Comparison of ENCODE assay signal across 2 cellular contexts in genomic region chr20:63752411-63753101, GRCh38.
TF ChIP-seq lines count a peak whose summit lies in the region.

No MANE protein-coding gene starts in this region.

TF ChIP-seq in GM12891, 5 proteins besides CTCF, POLR2A, EP300 and RAD21:
- TF ChIP-seq POLR2AphosphoS5 (IDR thresholded peaks at IDR 0.05; ENCODE audit: low read depth, low read length) (no peak), SPI1 (IDR thresholded peaks at IDR 0.05; ENCODE audit: low read depth, low read length) (no peak), TAF1 (IDR thresholded peaks at IDR 0.05; ENCODE audit: low read depth, low read length) (no peak), POU2F2 (IDR thresholded peaks at IDR 0.05; ENCODE audit: low read depth, low read length) (no peak), PAX5 (IDR thresholded peaks at IDR 0.05; ENCODE audit: insufficient read depth, low read length, severe bottlenecking) (no peak)
TF ChIP-seq in GM12891: peak in this region for 0.

TF ChIP-seq in HepG2, 621 proteins besides CTCF, POLR2A, EP300 and RAD21 (continues in another document):
- no peak for TF ChIP-seq ZNF333 (CRISPR knock-in tag; IDR thresholded peaks at IDR 0.05; ENCODE audit: borderline replicate concordance)
- TF ChIP-seq AFF4 (CRISPR knock-in tag; IDR thresholded peaks at IDR 0.05) = no peak
- TF ChIP-seq ZNF564 (CRISPR knock-in tag; IDR thresholded peaks at IDR 0.05) = no peak
- no peak for TF ChIP-seq NAIF1 (CRISPR knock-in tag; IDR thresholded peaks at IDR 0.05; ENCODE audit: borderline replicate concordance)
- TF ChIP-seq ATRX (CRISPR knock-in tag; IDR thresholded peaks at IDR 0.05; ENCODE audit: borderline replicate concordance) = no peak
- 0 out of 2 replicates have a peak, but pooled peaks have one; percentile 33 for TF ChIP-seq MTA1 (CRISPR knock-in tag; IDR thresholded peaks at IDR 0.05; ENCODE audit: borderline replicate concordance)
- no peak for TF ChIP-seq GABPA (IDR thresholded peaks at IDR 0.05; ENCODE audit: low read depth, low read length)
- no peak for TF ChIP-seq GABPA (CRISPR knock-in tag; IDR thresholded peaks at IDR 0.05; ENCODE audit: low read depth)
- no peak for TF ChIP-seq ZNF180 (CRISPR knock-in tag; IDR thresholded peaks at IDR 0.05; ENCODE audit: borderline replicate concordance, low read depth)
- no peak for TF ChIP-seq GZF1 (CRISPR knock-in tag; IDR thresholded peaks at IDR 0.05)
- no peak for TF ChIP-seq THAP8 (CRISPR knock-in tag; IDR thresholded peaks at IDR 0.05; ENCODE audit: borderline replicate concordance)
- no peak for TF ChIP-seq ZMAT3 (CRISPR knock-in tag; conservative IDR thresholded peaks at IDR 0.05)
- no peak for TF ChIP-seq MAZ (IDR thresholded peaks at IDR 0.05; ENCODE audit: borderline replicate concordance, low read depth, low read length)
- TF ChIP-seq MAZ (CRISPR knock-in tag; IDR thresholded peaks at IDR 0.05; ENCODE audit: low read depth) = no peak
- no peak for TF ChIP-seq TGIF2 (CRISPR knock-in tag; IDR thresholded peaks at IDR 0.05)
- TF ChIP-seq ZNF543 (CRISPR knock-in tag; IDR thresholded peaks at IDR 0.05) = no peak
- no peak for TF ChIP-seq KLF12 (CRISPR knock-in tag; IDR thresholded peaks at IDR 0.05; ENCODE audit: borderline replicate concordance)
- no peak for TF ChIP-seq MEIS2 (CRISPR knock-in tag; IDR thresholded peaks at IDR 0.05)
- TF ChIP-seq, protein P1, sequence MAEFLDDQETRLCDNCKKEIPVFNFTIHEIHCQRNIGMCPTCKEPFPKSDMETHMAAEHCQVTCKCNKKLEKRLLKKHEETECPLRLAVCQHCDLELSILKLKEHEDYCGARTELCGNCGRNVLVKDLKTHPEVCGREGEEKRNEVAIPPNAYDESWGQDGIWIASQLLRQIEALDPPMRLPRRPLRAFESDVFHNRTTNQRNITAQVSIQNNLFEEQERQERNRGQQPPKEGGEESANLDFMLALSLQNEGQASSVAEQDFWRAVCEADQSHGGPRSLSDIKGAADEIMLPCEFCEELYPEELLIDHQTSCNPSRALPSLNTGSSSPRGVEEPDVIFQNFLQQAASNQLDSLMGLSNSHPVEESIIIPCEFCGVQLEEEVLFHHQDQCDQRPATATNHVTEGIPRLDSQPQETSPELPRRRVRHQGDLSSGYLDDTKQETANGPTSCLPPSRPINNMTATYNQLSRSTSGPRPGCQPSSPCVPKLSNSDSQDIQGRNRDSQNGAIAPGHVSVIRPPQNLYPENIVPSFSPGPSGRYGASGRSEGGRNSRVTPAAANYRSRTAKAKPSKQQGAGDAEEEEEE (CRISPR knock-in tag; IDR thresholded peaks at IDR 0.05; ENCODE audit: borderline replicate concordance) = no peak
- no peak for TF ChIP-seq NR1H2 (CRISPR knock-in tag; IDR thresholded peaks at IDR 0.05; ENCODE audit: borderline replicate concordance, low read depth)
- TF ChIP-seq ZBTB40 (IDR thresholded peaks at IDR 0.05) = no peak
- 0 out of 2 replicates have a peak, but pooled peaks have one; percentile 9 for TF ChIP-seq ZBTB40 (CRISPR knock-in tag; IDR thresholded peaks at IDR 0.05)
- TF ChIP-seq ZNF263 (CRISPR knock-in tag; IDR thresholded peaks at IDR 0.05) = no peak
- no peak for TF ChIP-seq PITX1 (CRISPR knock-in tag; IDR thresholded peaks at IDR 0.05)
- TF ChIP-seq ZSCAN21 (CRISPR knock-in tag; IDR thresholded peaks at IDR 0.05; ENCODE audit: borderline replicate concordance) = no peak
- no peak for TF ChIP-seq ZNF317 (CRISPR knock-in tag; IDR thresholded peaks at IDR 0.05)
- no peak for TF ChIP-seq REL (CRISPR knock-in tag; conservative IDR thresholded peaks at IDR 0.05)
- TF ChIP-seq ZSCAN31 (CRISPR knock-in tag; IDR thresholded peaks at IDR 0.05; ENCODE audit: low read depth) = no peak
- TF ChIP-seq FOXO4 (CRISPR knock-in tag; conservative IDR thresholded peaks at IDR 0.05) = no peak
- no peak for TF ChIP-seq SKI (IDR thresholded peaks at IDR 0.05; ENCODE audit: partially characterized antibody)
- no peak for TF ChIP-seq PREB (CRISPR knock-in tag; IDR thresholded peaks at IDR 0.05)
- TF ChIP-seq MXI1 (IDR thresholded peaks at IDR 0.05; ENCODE audit: borderline replicate concordance, low read depth, low read length) = no peak
- TF ChIP-seq SMYD3 (CRISPR knock-in tag; IDR thresholded peaks at IDR 0.05) = no peak
- no peak for TF ChIP-seq ARNT (IDR thresholded peaks at IDR 0.05)
- no peak for TF ChIP-seq SIX1 (CRISPR knock-in tag; IDR thresholded peaks at IDR 0.05; ENCODE audit: borderline replicate concordance)
- no peak for TF ChIP-seq GATA4 (IDR thresholded peaks at IDR 0.05; ENCODE audit: borderline replicate concordance, low read depth)
- no peak for TF ChIP-seq SRF (IDR thresholded peaks at IDR 0.05; ENCODE audit: low read depth, low read length)
- no peak for TF ChIP-seq U2AF1 (optimal IDR thresholded peaks at IDR 0.05; ENCODE audit: low read depth, low read length)
- TF ChIP-seq, protein P2, sequence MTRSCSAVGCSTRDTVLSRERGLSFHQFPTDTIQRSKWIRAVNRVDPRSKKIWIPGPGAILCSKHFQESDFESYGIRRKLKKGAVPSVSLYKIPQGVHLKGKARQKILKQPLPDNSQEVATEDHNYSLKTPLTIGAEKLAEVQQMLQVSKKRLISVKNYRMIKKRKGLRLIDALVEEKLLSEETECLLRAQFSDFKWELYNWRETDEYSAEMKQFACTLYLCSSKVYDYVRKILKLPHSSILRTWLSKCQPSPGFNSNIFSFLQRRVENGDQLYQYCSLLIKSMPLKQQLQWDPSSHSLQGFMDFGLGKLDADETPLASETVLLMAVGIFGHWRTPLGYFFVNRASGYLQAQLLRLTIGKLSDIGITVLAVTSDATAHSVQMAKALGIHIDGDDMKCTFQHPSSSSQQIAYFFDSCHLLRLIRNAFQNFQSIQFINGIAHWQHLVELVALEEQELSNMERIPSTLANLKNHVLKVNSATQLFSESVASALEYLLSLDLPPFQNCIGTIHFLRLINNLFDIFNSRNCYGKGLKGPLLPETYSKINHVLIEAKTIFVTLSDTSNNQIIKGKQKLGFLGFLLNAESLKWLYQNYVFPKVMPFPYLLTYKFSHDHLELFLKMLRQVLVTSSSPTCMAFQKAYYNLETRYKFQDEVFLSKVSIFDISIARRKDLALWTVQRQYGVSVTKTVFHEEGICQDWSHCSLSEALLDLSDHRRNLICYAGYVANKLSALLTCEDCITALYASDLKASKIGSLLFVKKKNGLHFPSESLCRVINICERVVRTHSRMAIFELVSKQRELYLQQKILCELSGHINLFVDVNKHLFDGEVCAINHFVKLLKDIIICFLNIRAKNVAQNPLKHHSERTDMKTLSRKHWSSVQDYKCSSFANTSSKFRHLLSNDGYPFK (CRISPR knock-in tag; IDR thresholded peaks at IDR 0.05; ENCODE audit: borderline replicate concordance) = peak; percentile 35; the same call in 1 of the 2 replicates
- TF ChIP-seq ZFY (CRISPR knock-in tag; IDR thresholded peaks at IDR 0.05) = 0 out of 2 replicates have a peak, but pooled peaks have one; percentile 22
- TF ChIP-seq MTF2 (CRISPR knock-in tag; IDR thresholded peaks at IDR 0.05; ENCODE audit: borderline replicate concordance) = no peak
- TF ChIP-seq NKX3-1 (CRISPR knock-in tag; IDR thresholded peaks at IDR 0.05) = no peak
